ENCODE assay signal across 15 cellular contexts in the genomic region with DNA sequence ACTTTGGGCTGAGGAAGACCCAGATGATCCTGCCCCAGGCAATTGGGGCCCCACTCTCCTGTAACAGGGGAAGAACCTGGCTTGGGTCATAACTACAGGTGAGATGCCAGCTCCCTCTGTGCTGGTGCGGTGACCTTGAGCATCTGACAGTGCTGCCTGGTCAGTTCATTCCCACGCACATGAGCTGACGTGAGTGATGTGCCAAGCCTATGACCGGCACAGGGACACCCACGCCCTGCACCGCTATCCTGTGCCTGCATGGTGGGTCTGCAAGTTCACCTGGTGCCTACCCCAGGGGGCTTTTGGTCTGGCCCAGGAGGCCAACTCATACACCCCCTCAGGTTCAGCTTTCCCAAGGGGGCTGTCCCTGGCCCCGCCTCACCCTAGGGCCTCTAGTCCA.
DNase-seq lines count a peak whose midpoint lies in the region; ATAC-seq and TF ChIP-seq lines count a peak whose summit lies in the region.
"Had no signal": no experiment of that assay in that cellular context is flagged by ENCODE, and none has a peak within 500 bp of the region (broad histone marks: within the 10 kb centered on the region; RNA-seq: fewer than 3 reads in every experiment).

No MANE protein-coding gene starts in this region.

- H3K27ac ChIP-seq in RWPE1 (peak overlapping the region; percentile 79), RWPE2 (ENCODE audit: poor library complexity, severe bottlenecking) (peak overlapping the region; percentile 58), mesenchymal stem cell (ENCODE audit: low read length, poor library complexity, severe bottlenecking) (no peak overlapping the region)
- H3K27ac ChIP-seq: GM23248 had no signal

- H4K91ac ChIP-seq in mesenchymal stem cell (ENCODE audit: low read length) = peak overlapping the region; percentile 70

- no peak for DNase-seq in RWPE1 (ENCODE audit: low spot score)
- no peak for DNase-seq in RWPE2 (ENCODE audit: low spot score)
- no peak for DNase-seq in mesenchymal stem cell
- DNase-seq in activated CD8-positive, alpha-beta T cell treated with anti-CD3 and anti-CD28 coated beads, Interleukin-2, amount 10 ng/mL, durations not matched to agents 7 days and 5 days = no peak
- DNase-seq: C1 segment of cervical spinal cord; Calu3; CD4-positive, alpha-beta memory T cell; COR-L47; DMS53; DMS79 treated with DMSO at 0.1 percent for 48 hours; GM23248; H7; HCEC 1CT had no signal

- no peaks in the 10 kb centered on the region for H3K79me1 ChIP-seq in mesenchymal stem cell (replicated peaks; ENCODE audit: low read length, poor library complexity, severe bottlenecking)

- H3K36me3 ChIP-seq in RWPE2 (ENCODE audit: low read depth) (no peaks in the 10 kb centered on the region), mesenchymal stem cell (ENCODE audit: control insufficient read depth in 1 of 2, insufficient read depth in 2 of 2, low read depth in 1 of 2, low read length in 2 of 2) (no peaks in the 10 kb centered on the region)

- H3K9me3 ChIP-seq in RWPE2 (ENCODE audit: severe bottlenecking) (no peaks in the 10 kb centered on the region), mesenchymal stem cell (ENCODE audit: control insufficient read depth, low read length) (peaks cover 37% of the 10 kb centered on the region)

- 93% methylated on average over 7 of the region's 7 CpGs for WGBS in mesenchymal stem cell

- H3K27me3 Mint-ChIP-seq in stimulated activated memory B cell treated with anti-CD40 and anti-IgM and Interleukin-4, amounts not matched to agents 10 μg/mL and 1 μg/mL and 100 μg/mL, for 72 hours = no peaks in the 10 kb centered on the region
- no peaks in the 10 kb centered on the region for H3K27me3 Mint-ChIP-seq in activated CD8-positive, alpha-beta T cell treated with anti-CD3 and anti-CD28 coated beads, Interleukin-2, amount 10 ng/mL, durations not matched to agents 7 days and 5 days (ENCODE audit: low read depth)

- H3K4me3 ChIP-seq in RWPE2 (ENCODE audit: severe bottlenecking) = no peak overlapping the region
- no peak overlapping the region for H3K4me3 ChIP-seq in mesenchymal stem cell (ENCODE audit: insufficient read depth in 1 of 2, low read depth in 1 of 2, low read length in 2 of 2)
- H3K4me3 ChIP-seq: GM23248 had no signal

- H2BK12ac ChIP-seq in mesenchymal stem cell (ENCODE audit: low read length in 2 of 2) = peak overlapping the region in 1 of 2 experiments; percentile 0

- CTCF ChIA-PET in RWPE1 (lab: Yijun Ruan, JAX) = interaction anchor here (0.7 kb wide), 1 partner anchor 37 kb away, joined by 3 read pairs; no protein-coding TSS in a partner anchor
- CTCF ChIA-PET in activated CD8-positive, alpha-beta T cell treated with anti-CD3 and anti-CD28 coated beads, Interleukin-2, amount 10 ng/mL, durations not matched to agents 7 days and 5 days (lab: Charles Lee) = interaction anchor here (1.1 kb wide), 1 partner anchor 13 kb away, joined by 3 read pairs; no protein-coding TSS in a partner anchor

- ATAC-seq in RWPE2 (ENCODE audit: low read depth) (no peak), HG03039 (IDR thresholded peaks at IDR 0.05; ENCODE audit: unreplicated experiment) (no peak)
- ATAC-seq in stimulated activated memory B cell treated with anti-CD40 and anti-IgM and Interleukin-4, amounts not matched to agents 10 μg/mL and 1 μg/mL and 100 μg/mL, for 72 hours = peak; percentile 11
- no peak for ATAC-seq in activated CD8-positive, alpha-beta T cell treated with anti-CD3 and anti-CD28 coated beads, Interleukin-2, amount 10 ng/mL, durations not matched to agents 7 days and 5 days

- no peak overlapping the region for H2AK5ac ChIP-seq in mesenchymal stem cell (ENCODE audit: low read length, severe bottlenecking)

- H4K8ac ChIP-seq in mesenchymal stem cell (ENCODE audit: low read length) = no peak overlapping the region

- no peak overlapping the region for H2BK5ac ChIP-seq in mesenchymal stem cell (ENCODE audit: low read depth, low read length, poor library complexity, severe bottlenecking)

- peaks cover 11% of the 10 kb centered on the region for H3K4me1 ChIP-seq in RWPE2 (ENCODE audit: insufficient read depth, poor library complexity, severe bottlenecking)
- peaks cover 6% of the 10 kb centered on the region for H3K4me1 ChIP-seq in mesenchymal stem cell (ENCODE audit: control insufficient read depth, insufficient read depth, low read depth, low read length)

- H3K9me3 Mint-ChIP-seq in stimulated activated memory B cell treated with anti-CD40 and anti-IgM and Interleukin-4, amounts not matched to agents 10 μg/mL and 1 μg/mL and 100 μg/mL, for 72 hours = peaks cover 24% of the 10 kb centered on the region
- H3K9me3 Mint-ChIP-seq in activated CD8-positive, alpha-beta T cell treated with anti-CD3 and anti-CD28 coated beads, Interleukin-2, amount 10 ng/mL, durations not matched to agents 7 days and 5 days (ENCODE audit: insufficient read depth) = peaks cover 6% of the 10 kb centered on the region

- no peak overlapping the region for H3K27ac Mint-ChIP-seq in stimulated activated memory B cell treated with anti-CD40 and anti-IgM and Interleukin-4, amounts not matched to agents 10 μg/mL and 1 μg/mL and 100 μg/mL, for 72 hours
- no peak overlapping the region for H3K27ac Mint-ChIP-seq in activated CD8-positive, alpha-beta T cell treated with anti-CD3 and anti-CD28 coated beads, Interleukin-2, amount 10 ng/mL, durations not matched to agents 7 days and 5 days
- H3K27ac Mint-ChIP-seq: CD4-positive, alpha-beta memory T cell had no signal

- H2AFZ ChIP-seq in mesenchymal stem cell (ENCODE audit: low read depth, low read length) = no peak overlapping the region
- H2AFZ ChIP-seq: GM23248 had no signal

- no peak overlapping the region for H2BK120ac ChIP-seq in mesenchymal stem cell (ENCODE audit: low read depth, low read length)

- H3K18ac ChIP-seq in mesenchymal stem cell (ENCODE audit: low read depth in 1 of 2, low read length in 2 of 2) = no peak overlapping the region

- peaks cover 4% of the 10 kb centered on the region for H3K36me3 Mint-ChIP-seq in stimulated activated memory B cell treated with anti-CD40 and anti-IgM and Interleukin-4, amounts not matched to agents 10 μg/mL and 1 μg/mL and 100 μg/mL, for 72 hours
- no peaks in the 10 kb centered on the region for H3K36me3 Mint-ChIP-seq in activated CD8-positive, alpha-beta T cell treated with anti-CD3 and anti-CD28 coated beads, Interleukin-2, amount 10 ng/mL, durations not matched to agents 7 days and 5 days (ENCODE audit: low read depth)

- no peaks in the 10 kb centered on the region for H3K4me1 Mint-ChIP-seq in stimulated activated memory B cell treated with anti-CD40 and anti-IgM and Interleukin-4, amounts not matched to agents 10 μg/mL and 1 μg/mL and 100 μg/mL, for 72 hours
- no peaks in the 10 kb centered on the region for H3K4me1 Mint-ChIP-seq in activated CD8-positive, alpha-beta T cell treated with anti-CD3 and anti-CD28 coated beads, Interleukin-2, amount 10 ng/mL, durations not matched to agents 7 days and 5 days (ENCODE audit: low read depth)
- H3K4me1 Mint-ChIP-seq: CD4-positive, alpha-beta memory T cell had no signal

- H3K23ac ChIP-seq in mesenchymal stem cell (ENCODE audit: low read length in 2 of 2) = no peak overlapping the region

- H3K14ac ChIP-seq in mesenchymal stem cell (ENCODE audit: low read length in 2 of 2) = no peak overlapping the region

- peak overlapping the region; percentile 3 for H2BK15ac ChIP-seq in mesenchymal stem cell (ENCODE audit: low read depth, poor library complexity, severe bottlenecking)

- H3K27me3 ChIP-seq in RWPE2 (ENCODE audit: insufficient read depth, poor library complexity, severe bottlenecking) = no peaks in the 10 kb centered on the region
- peaks cover 0 to 4% of the 10 kb centered on the region in 2 experiments for H3K27me3 ChIP-seq in mesenchymal stem cell (ENCODE audit: control insufficient read depth in 1 of 2, insufficient read depth in 1 of 2, low read length in 2 of 2)

- no peak overlapping the region for H3K9ac ChIP-seq in mesenchymal stem cell (ENCODE audit: low read length)
- H3K9ac ChIP-seq: GM23248 had no signal

- H3K4me3 Mint-ChIP-seq in stimulated activated memory B cell treated with anti-CD40 and anti-IgM and Interleukin-4, amounts not matched to agents 10 μg/mL and 1 μg/mL and 100 μg/mL, for 72 hours = no peak overlapping the region
- H3K4me3 Mint-ChIP-seq in activated CD8-positive, alpha-beta T cell treated with anti-CD3 and anti-CD28 coated beads, Interleukin-2, amount 10 ng/mL, durations not matched to agents 7 days and 5 days = no peak overlapping the region
- H3K4me3 Mint-ChIP-seq: CD4-positive, alpha-beta memory T cell had no signal

- no peak for TF ChIP-seq CTCF in RWPE1 (conservative IDR thresholded peaks at IDR 0.05; ENCODE audit: low read depth)
- no peak for TF ChIP-seq CTCF in RWPE2 (IDR thresholded peaks at IDR 0.05; ENCODE audit: poor library complexity, severe bottlenecking)

- POLR2A ChIA-PET in RWPE1 (lab: Yijun Ruan, JAX; ENCODE audit: low non-redundant PET) = no interaction called here
- POLR2A ChIA-PET in activated CD8-positive, alpha-beta T cell treated with anti-CD3 and anti-CD28 coated beads, Interleukin-2, amount 10 ng/mL, durations not matched to agents 7 days and 5 days (lab: Charles Lee) = no interaction called here

- no peak overlapping the region for H3K4me2 ChIP-seq in mesenchymal stem cell (ENCODE audit: low read length, poor library complexity, severe bottlenecking)

- no peak overlapping the region for H3K4ac ChIP-seq in mesenchymal stem cell (ENCODE audit: low read depth in 1 of 2, low read length in 2 of 2)
